In the genomic region with DNA sequence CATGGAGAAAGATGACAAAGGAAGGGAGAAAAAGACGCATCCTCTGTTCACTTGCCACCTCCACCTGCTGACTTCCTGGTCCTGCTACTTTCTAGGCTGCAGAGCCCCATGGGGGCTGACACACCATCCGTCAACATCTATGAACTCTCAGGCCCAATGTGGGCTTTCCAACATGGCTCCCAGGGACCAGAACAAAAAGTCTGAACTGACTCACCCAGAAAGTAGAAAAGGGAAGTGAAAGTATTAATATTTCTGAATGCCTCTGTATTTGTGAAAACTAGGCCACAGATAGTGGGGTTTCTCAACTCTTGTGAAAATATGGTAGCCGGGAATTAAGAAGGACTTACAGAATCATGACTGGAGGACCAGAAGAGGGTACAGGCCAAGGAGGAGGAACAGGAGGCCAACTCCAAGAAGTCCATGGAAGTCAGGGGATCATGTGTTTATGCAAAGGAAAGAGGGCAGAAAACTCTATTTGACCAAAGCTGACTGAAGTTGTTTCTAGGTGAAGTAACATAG, we compare ENCODE assay signal across 9 cellular contexts.
DNase-seq lines count a peak whose midpoint lies in the region; ATAC-seq and TF ChIP-seq lines count a peak whose summit lies in the region.
"Had no signal": no experiment of that assay in that cellular context is flagged by ENCODE, and none has a peak within 500 bp of the region (broad histone marks: within the 10 kb centered on the region; RNA-seq: fewer than 3 reads in every experiment).

No MANE protein-coding gene starts in this region.

- H2AFZ ChIP-seq in KMS-11 (ENCODE audit: low read depth), result peak overlapping the region; percentile 36; the same call in 1 of the 2 replicates

- H3K36me3 ChIP-seq in KMS-11 (ENCODE audit: insufficient read depth) (no peaks in the 10 kb centered on the region), BE2C (no peaks in the 10 kb centered on the region), left ventricle myocardium inferior (no peaks in the 10 kb centered on the region)
- H3K36me3 ChIP-seq: right lobe of liver had no signal

- peak overlapping the region; percentile 92 for H3K27ac Mint-ChIP-seq in memory B cell

- DNase-seq in memory B cell (ENCODE audit: low spot score in 2 of 2) (peak in 1 of 2 donors; percentile 64), BE2C (no peak), left ventricle myocardium inferior (no peak), middle frontal gyrus (ENCODE audit: extremely low spot score, low spot score) (no peak), Ammon's horn (ENCODE audit: low spot score) (no peak)
- DNase-seq: right lobe of liver had no signal

- H3K9me3 Mint-ChIP-seq in memory B cell, result peaks cover 5% of the 10 kb centered on the region

- H3K9ac ChIP-seq in KMS-11, result no peak overlapping the region

- no peaks in the 10 kb centered on the region for H3K79me2 ChIP-seq in KMS-11 (ENCODE audit: insufficient read depth, low read depth)

- H3K27me3 Mint-ChIP-seq in memory B cell, result no peaks in the 10 kb centered on the region

- no peaks in the 10 kb centered on the region for H4K20me1 ChIP-seq in KMS-11 (ENCODE audit: insufficient read depth)

- peaks cover 60% of the 10 kb centered on the region for H3K4me1 Mint-ChIP-seq in memory B cell

- H3K27me3 ChIP-seq in KMS-11 (ENCODE audit: insufficient read depth, low read depth) (no peaks in the 10 kb centered on the region), BE2C (no peaks in the 10 kb centered on the region), left ventricle myocardium inferior (ENCODE audit: low read depth) (peaks cover 22% of the 10 kb centered on the region)
- H3K27me3 ChIP-seq: right lobe of liver had no signal

- intact Hi-C loops in left ventricle myocardium inferior (cut with micrococcal nuclease), result no loop called here

- no peaks in the 10 kb centered on the region for H3K9me3 ChIP-seq in BE2C
- H3K9me3 ChIP-seq in left ventricle myocardium inferior (replicated peaks), result no peaks in the 10 kb centered on the region
- H3K9me3 ChIP-seq: right lobe of liver had no signal

- H3K4me1 ChIP-seq in KMS-11 (ENCODE audit: low read depth, poor library complexity, severe bottlenecking) (peaks cover 16% of the 10 kb centered on the region), BE2C (no peaks in the 10 kb centered on the region), left ventricle myocardium inferior (no peaks in the 10 kb centered on the region)
- H3K4me1 ChIP-seq: right lobe of liver had no signal

- TF ChIP-seq CTCF in KMS-11 (conservative IDR thresholded peaks at IDR 0.05; ENCODE audit: low read depth, low read length) (no peak), BE2C (IDR thresholded peaks at IDR 0.05; ENCODE audit: low read depth, low read length) (no peak), left ventricle myocardium inferior (IDR thresholded peaks at IDR 0.05; ENCODE audit: borderline replicate concordance) (no peak)

- H3K27ac ChIP-seq in KMS-11, result no peak overlapping the region
- no peak overlapping the region for H3K27ac ChIP-seq in left ventricle myocardium inferior (replicated peaks)
- H3K27ac ChIP-seq: right lobe of liver had no signal

- H3K4me3 Mint-ChIP-seq in memory B cell, result peak overlapping the region; percentile 57

- H3K36me3 Mint-ChIP-seq in memory B cell, result peaks cover 7% of the 10 kb centered on the region

- H3K4me2 ChIP-seq in KMS-11, result 0 out of 2 replicates have a peak overlapping the region, but pooled peaks have one; percentile 20

- H3K4me3 ChIP-seq in KMS-11 (IDR thresholded peaks at IDR 0.05; ENCODE audit: insufficient read depth, low read depth, low read length), result no peak overlapping the region
- H3K4me3 ChIP-seq in BE2C (ENCODE audit: low read depth, low read length), result no peak overlapping the region
- no peak overlapping the region for H3K4me3 ChIP-seq in left ventricle myocardium inferior
- H3K4me3 ChIP-seq: right lobe of liver had no signal

- peak; percentile 94 for ATAC-seq in GM18861 (IDR thresholded peaks at IDR 0.05; ENCODE audit: unreplicated experiment)
- ATAC-seq in GM21717 (IDR thresholded peaks at IDR 0.05; ENCODE audit: unreplicated experiment), result peak; percentile 94
- peak; percentile 98 for ATAC-seq in memory B cell (ENCODE audit: low read depth)
